8 cellular contexts compared by ENCODE assay signal in the genomic region with DNA sequence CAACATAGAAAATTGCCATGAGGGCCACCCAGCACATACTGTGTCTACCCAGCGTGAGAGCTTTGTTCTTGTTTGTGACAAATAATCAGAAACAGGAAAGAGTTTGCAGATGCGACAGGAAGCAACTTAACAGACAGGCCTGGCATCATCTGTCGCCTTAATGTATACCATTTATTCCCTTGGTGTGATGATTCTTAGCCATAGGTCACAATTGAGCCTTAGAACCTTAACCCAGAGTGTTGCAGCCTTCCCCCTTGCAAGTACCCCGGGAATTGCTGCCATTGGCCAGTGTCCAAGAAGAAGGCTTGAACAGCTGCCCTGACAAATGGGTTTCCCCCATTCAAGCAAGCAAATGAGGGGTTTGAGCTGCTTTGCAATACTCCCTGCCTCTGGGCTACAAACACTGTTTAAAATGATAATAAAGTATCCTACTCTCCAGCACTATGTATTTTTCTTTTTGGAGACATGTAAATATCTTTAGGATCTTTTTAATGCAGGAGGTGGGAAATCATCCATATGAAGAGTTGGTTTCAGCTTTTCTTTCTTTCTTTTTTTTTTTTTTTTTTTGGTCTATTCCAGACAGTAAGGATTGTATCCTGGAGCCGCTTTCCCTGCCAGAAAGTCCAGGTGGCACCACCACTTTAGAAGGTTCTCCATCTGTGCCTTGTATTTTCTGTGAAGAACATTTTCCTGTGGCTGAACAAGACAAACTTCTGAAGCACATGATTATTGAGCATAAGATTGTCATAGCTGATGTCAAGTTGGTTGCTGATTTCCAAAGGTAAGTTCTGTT.
DNase-seq lines count a peak whose midpoint lies in the region; ATAC-seq and TF ChIP-seq lines count a peak whose summit lies in the region.

No MANE protein-coding gene starts in this region.

- no peaks in the 10 kb centered on the region for H3K9me3 ChIP-seq in ascending aorta

- H3K4me3 ChIP-seq in ascending aorta = no peak overlapping the region

- H3K36me3 ChIP-seq in ascending aorta = peaks cover 0 to 14% of the 10 kb centered on the region in 2 donors

- in situ Hi-C loops in G401 (cut with HindIII; ENCODE audit: low sequenced_read_pairs) = no loop called here

- peak; percentile 91 for DNase-seq in G401 (ENCODE audit: low spot score)
- DNase-seq in T1000 (lab: John Stamatoyannopoulos, UW) = no peak
- no peak for DNase-seq in SW480 (ENCODE audit: low spot score)
- no peak for DNase-seq in ascending aorta (ENCODE audit: low spot score in 2 of 2)
- DNase-seq in GOT3 (lab: John Stamatoyannopoulos, UW) = no peak

- no peak for TF ChIP-seq CTCF in ascending aorta (IDR thresholded peaks at IDR 0.05)

- ATAC-seq in GM21529 (IDR thresholded peaks at IDR 0.05; ENCODE audit: unreplicated experiment) = peak; percentile 61
- ATAC-seq in HG03558 (IDR thresholded peaks at IDR 0.05; ENCODE audit: extremely low read depth, unreplicated experiment) = peak; percentile 70

- H3K27me3 ChIP-seq in ascending aorta = no peaks in the 10 kb centered on the region

- no peaks in the 10 kb centered on the region for H3K4me1 ChIP-seq in ascending aorta

- intact Hi-C loops in ascending aorta (cut with DNase I) = no loop called here

- H3K27ac ChIP-seq in angular gyrus (ENCODE audit: low read depth, low read length) (peak overlapping the region; percentile 54), ascending aorta (no peak overlapping the region)
